ENCODE assay signal across 22 cellular contexts in genomic region chr1:208216062-208216461, GRCh38. TPM values are rescaled to one million over a fixed set of nuclear protein-coding genes. Genes with fewer than 3 reads are reported as not detected.
DNase-seq lines count a peak whose midpoint lies in the region; ATAC-seq and TF ChIP-seq lines count a peak whose summit lies in the region.
"Had no signal": no experiment of that assay in that cellular context is flagged by ENCODE, and none has a peak within 500 bp of the region (broad histone marks: within the 10 kb centered on the region; RNA-seq: fewer than 3 reads in every experiment).

No MANE protein-coding gene starts in this region.

- no peak for TF ChIP-seq CTCF in fibroblast of the aortic adventitia (IDR thresholded peaks at IDR 0.05; ENCODE audit: insufficient read depth, low read length)
- no peak for TF ChIP-seq CTCF in tibial artery (IDR thresholded peaks at IDR 0.05)

- peak overlapping the region; percentile 79 to 82 for H3K27ac ChIP-seq in tibial artery
- H3K27ac ChIP-seq: colonic mucosa, esophagus squamous epithelium, prostate gland, RWPE1, WERI-Rb-1 had no signal

- no peak overlapping the region for H3K4me3 Mint-ChIP-seq in effector memory CD8-positive, alpha-beta T cell
- H3K4me3 Mint-ChIP-seq in stimulated activated memory B cell treated with anti-CD40 and anti-IgM and Interleukin-4, amounts not matched to agents 10 μg/mL and 1 μg/mL and 100 μg/mL, for 72 hours, result no peak overlapping the region
- H3K4me3 Mint-ChIP-seq: activated T-helper 17 cell treated with anti-CD3 and anti-CD28 coated beads, Interleukin-2, amount 50 U/mL, for 72 hours; CD4-positive, CD25-positive, alpha-beta regulatory T cell; IgD-negative memory B cell; naive thymus-derived CD4-positive, alpha-beta T cell; T-cell had no signal

- peaks cover 0 to 73% (median 52%) of the 10 kb centered on the region in 4 donors for H3K4me1 ChIP-seq in tibial artery
- H3K4me1 ChIP-seq: colonic mucosa, prostate gland had no signal

- peaks cover 0 to 8% of the 10 kb centered on the region in 2 donors for H3K27me3 Mint-ChIP-seq in effector memory CD8-positive, alpha-beta T cell
- H3K27me3 Mint-ChIP-seq in stimulated activated memory B cell treated with anti-CD40 and anti-IgM and Interleukin-4, amounts not matched to agents 10 μg/mL and 1 μg/mL and 100 μg/mL, for 72 hours, result peaks cover 22% of the 10 kb centered on the region

- H3K36me3 Mint-ChIP-seq in effector memory CD8-positive, alpha-beta T cell (ENCODE audit: insufficient read depth), result no peaks in the 10 kb centered on the region
- no peaks in the 10 kb centered on the region for H3K36me3 Mint-ChIP-seq in stimulated activated memory B cell treated with anti-CD40 and anti-IgM and Interleukin-4, amounts not matched to agents 10 μg/mL and 1 μg/mL and 100 μg/mL, for 72 hours
- H3K36me3 Mint-ChIP-seq: CD4-positive, CD25-positive, alpha-beta regulatory T cell; naive thymus-derived CD4-positive, alpha-beta T cell had no signal

- no peaks in the 10 kb centered on the region for H3K9me3 Mint-ChIP-seq in effector memory CD8-positive, alpha-beta T cell
- peaks cover 3% of the 10 kb centered on the region for H3K9me3 Mint-ChIP-seq in stimulated activated memory B cell treated with anti-CD40 and anti-IgM and Interleukin-4, amounts not matched to agents 10 μg/mL and 1 μg/mL and 100 μg/mL, for 72 hours
- H3K9me3 Mint-ChIP-seq: activated T-helper 17 cell treated with anti-CD3 and anti-CD28 coated beads, Interleukin-2, amount 50 U/mL, for 72 hours; CD4-positive, CD25-positive, alpha-beta regulatory T cell; T-cell had no signal

- no peak for ATAC-seq in effector memory CD8-positive, alpha-beta T cell (replicated peaks)
- no peak for ATAC-seq in stimulated activated memory B cell treated with anti-CD40 and anti-IgM and Interleukin-4, amounts not matched to agents 10 μg/mL and 1 μg/mL and 100 μg/mL, for 72 hours
- ATAC-seq: activated T-helper 17 cell treated with anti-CD3 and anti-CD28 coated beads, Interleukin-2, amount 50 U/mL, for 72 hours; naive thymus-derived CD4-positive, alpha-beta T cell; T-cell had no signal

- H3K4me3 ChIP-seq in fibroblast of the aortic adventitia (ENCODE audit: low read depth, low read length) (no peak overlapping the region), tibial artery (no peak overlapping the region)
- H3K4me3 ChIP-seq: colonic mucosa, esophagus squamous epithelium, prostate gland had no signal

- intact Hi-C loops in tibial artery (cut with DNase I; ENCODE audit: low total_unique reads), result no loop called here

- peaks cover 20 to 32% (median 32%) of the 10 kb centered on the region in 3 donors for H3K36me3 ChIP-seq in tibial artery
- H3K36me3 ChIP-seq: prostate gland had no signal

- no peak overlapping the region for H3K27ac Mint-ChIP-seq in effector memory CD8-positive, alpha-beta T cell
- H3K27ac Mint-ChIP-seq in stimulated activated memory B cell treated with anti-CD40 and anti-IgM and Interleukin-4, amounts not matched to agents 10 μg/mL and 1 μg/mL and 100 μg/mL, for 72 hours, result no peak overlapping the region
- H3K27ac Mint-ChIP-seq: activated T-helper 17 cell treated with anti-CD3 and anti-CD28 coated beads, Interleukin-2, amount 50 U/mL, for 72 hours; CD4-positive, CD25-positive, alpha-beta regulatory T cell; IgD-negative memory B cell; naive thymus-derived CD4-positive, alpha-beta T cell; T-cell had no signal

- no peaks in the 10 kb centered on the region for H3K27me3 ChIP-seq in tibial artery
- H3K27me3 ChIP-seq: colonic mucosa, esophagus squamous epithelium had no signal

- peaks cover 0 to 2% of the 10 kb centered on the region in 2 donors for H3K4me1 Mint-ChIP-seq in effector memory CD8-positive, alpha-beta T cell (ENCODE audit: low read depth in 2 of 2)
- H3K4me1 Mint-ChIP-seq in stimulated activated memory B cell treated with anti-CD40 and anti-IgM and Interleukin-4, amounts not matched to agents 10 μg/mL and 1 μg/mL and 100 μg/mL, for 72 hours, result no peaks in the 10 kb centered on the region
- H3K4me1 Mint-ChIP-seq: activated T-helper 17 cell treated with anti-CD3 and anti-CD28 coated beads, Interleukin-2, amount 50 U/mL, for 72 hours; IgD-negative memory B cell; T-cell had no signal

- DNase-seq in HCEC 1CT, result peak; percentile 43
- peak; percentile 32 for DNase-seq in amniotic stem cell (lab: John Stamatoyannopoulos, UW)
- peak; percentile 45 for DNase-seq in fibroblast of the aortic adventitia (ENCODE audit: low read depth)
- DNase-seq in tibial artery, result no peak
- DNase-seq in effector memory CD8-positive, alpha-beta T cell, result no peak
- DNase-seq in HT-29 (ENCODE audit: low spot score), result no peak
- DNase-seq: activated CD8-positive, alpha-beta memory T cell treated with anti-CD3 and anti-CD28 coated beads for 24 hours; CD4-positive, CD25-positive, alpha-beta regulatory T cell; colonic mucosa; DMS79; esophagus squamous epithelium; GOT3; naive thymus-derived CD4-positive, alpha-beta T cell; NCI-H1048; stimulated activated CD4-positive, alpha-beta T cell treated with anti-CD3 and anti-CD28 coated beads, Interleukin-12 subunit alpha, Interleukin-12 subunit beta, amount 100 ng/mL, for 4 hours; T-cell; WERI-Rb-1 had no signal

- no peaks in the 10 kb centered on the region for H3K9me3 ChIP-seq in tibial artery
- H3K9me3 ChIP-seq: colonic mucosa, esophagus squamous epithelium, prostate gland had no signal

RNA-seq across cellular contexts. Expression of gene PLXNA2, which starts 28.1 kb away (rescaled TPM):
- total RNA-seq in fibroblast of the aortic adventitia (ENCODE audit: low replicate concordance), result 4.3 and 8.0 TPM in 2 replicates
- 21.1 and 25.5 TPM in 2 replicates for total RNA-seq in HT-29 (2014; rRNA removed; shearing (Covaris generic))

Comparison
In these comparisons a context has a peak if more than half of its experiments do, and no peak if none do; other contexts are left out.
1. DNase-seq: peak in HCEC 1CT (single experiment), amniotic stem cell (single experiment) and fibroblast of the aortic adventitia (single experiment); none in tibial artery (0 of 2), effector memory CD8-positive, alpha-beta T cell (0 of 3) and HT-29 (single experiment).